In the genomic region with DNA sequence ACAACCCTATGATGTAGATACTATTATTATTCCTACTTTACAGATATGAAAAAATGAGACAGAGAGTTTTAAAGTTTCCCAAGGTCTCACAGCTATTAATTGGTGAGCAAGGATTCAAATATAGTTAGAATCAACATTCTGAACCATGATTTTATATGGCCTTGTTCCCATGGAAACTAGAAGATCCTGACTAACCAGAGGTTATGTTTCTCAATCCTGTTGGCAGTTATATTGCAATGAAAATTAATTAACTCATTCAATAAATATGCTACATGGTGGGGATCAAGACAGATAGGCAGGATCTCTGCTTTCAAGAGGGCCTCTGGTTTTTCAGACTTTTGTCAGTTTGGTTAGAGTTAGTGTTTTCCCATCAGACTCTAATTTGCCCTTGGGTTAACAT, we compare ENCODE assay signal across 26 cellular contexts. TPM values are rescaled to one million over a fixed set of nuclear protein-coding genes. Genes with fewer than 3 reads are reported as not detected.
A peak's percentile ranks its signal among the peaks of the same experiment; 100 is the strongest.
DNase-seq lines count a peak whose midpoint lies in the region; TF ChIP-seq lines count a peak whose summit lies in the region.
"Had no signal": no experiment of that assay in that cellular context is flagged by ENCODE, and none has a peak within 500 bp of the region (broad histone marks: within the 10 kb centered on the region; RNA-seq: fewer than 3 reads in every experiment).

No MANE protein-coding gene starts in this region.

- TF ChIP-seq CTCF in BJ (IDR thresholded peaks at IDR 0.05; ENCODE audit: insufficient read depth, low read depth, low read length) (no peak), LNCaP clone FGC (IDR thresholded peaks at IDR 0.05; ENCODE audit: control insufficient read depth, extremely low read depth, insufficient read depth) (no peak), esophagus muscularis mucosa (IDR thresholded peaks at IDR 0.05) (no peak)

- H3K79me1 ChIP-seq in mesenchymal stem cell (replicated peaks; ENCODE audit: low read length, poor library complexity, severe bottlenecking): no peaks in the 10 kb centered on the region

- no peak overlapping the region for H4K8ac ChIP-seq in mesenchymal stem cell (ENCODE audit: low read length)

- no peak overlapping the region for H3K4ac ChIP-seq in mesenchymal stem cell (ENCODE audit: low read depth in 1 of 2, low read length in 2 of 2)

- H2AFZ ChIP-seq in mesenchymal stem cell (ENCODE audit: low read depth, low read length): no peak overlapping the region
- H2AFZ ChIP-seq: hepatocyte had no signal

- no peaks in the 10 kb centered on the region for H3K9me3 ChIP-seq in esophagus muscularis mucosa
- no peaks in the 10 kb centered on the region for H3K9me3 ChIP-seq in mesenchymal stem cell (ENCODE audit: control insufficient read depth, low read length)
- H3K9me3 ChIP-seq: colonic mucosa, uterus had no signal

- H3K14ac ChIP-seq in mesenchymal stem cell (ENCODE audit: low read length in 2 of 2): no peak overlapping the region

- no peak overlapping the region for H2BK15ac ChIP-seq in mesenchymal stem cell (ENCODE audit: low read depth, poor library complexity, severe bottlenecking)

- H3K9ac ChIP-seq in mesenchymal stem cell (ENCODE audit: low read length): peak overlapping the region; percentile 73
- H3K9ac ChIP-seq: KMS-11 had no signal

- no peaks in the 10 kb centered on the region for H3K36me3 ChIP-seq in BJ (ENCODE audit: control insufficient read depth, insufficient read depth, low read length)
- no peaks in the 10 kb centered on the region for H3K36me3 ChIP-seq in esophagus muscularis mucosa
- H3K36me3 ChIP-seq in mesenchymal stem cell (ENCODE audit: control insufficient read depth in 1 of 2, insufficient read depth in 2 of 2, low read depth in 1 of 2, low read length in 2 of 2): no peaks in the 10 kb centered on the region
- H3K36me3 ChIP-seq: brain microvascular endothelial cell, colonic mucosa, uterus had no signal

- H2BK5ac ChIP-seq in mesenchymal stem cell (ENCODE audit: low read depth, low read length, poor library complexity, severe bottlenecking): no peak overlapping the region

- POLR2A ChIA-PET in BJ (lab: Charles Lee): interaction anchor here (0.6 kb wide), 1 partner anchor 8 kb away, joined by 4 read pairs; no protein-coding TSS in a partner anchor

- no peak overlapping the region for H2BK12ac ChIP-seq in mesenchymal stem cell (ENCODE audit: low read length in 2 of 2)

- peak; percentile 70 for DNase-seq in BJ (ENCODE audit: low read depth)
- DNase-seq in LNCaP clone FGC (ENCODE audit: low read depth): peak; percentile 11
- peak; percentile 3 for DNase-seq in esophagus muscularis mucosa (ENCODE audit: extremely low spot score)
- peak; percentile 12 for DNase-seq in mesenchymal stem cell
- no peak for DNase-seq in head of caudate nucleus
- DNase-seq in putamen (ENCODE audit: low spot score): no peak
- no peak for DNase-seq in NCI-H82 treated with DMSO at 0.1 percent for 48 hours (lab: John Stamatoyannopoulos, UW; ENCODE audit: unreplicated experiment)
- DNase-seq in activated CD8-positive, alpha-beta memory T cell treated with anti-CD3 and anti-CD28 coated beads, Interleukin-2, amount 50 U/mL, for 4 hours: no peak
- DNase-seq: activated CD4-positive, alpha-beta T cell treated with anti-CD3 and anti-CD28 coated beads for 4 hours; activated CD8-positive, alpha-beta memory T cell treated with anti-CD3 and anti-CD28 coated beads for 24 hours; activated gamma-delta T cell treated with Interleukin-2 at 50 U/mL for 16 hours; activated T-cell treated with anti-CD3 and anti-CD28 coated beads, Interleukin-2, amount 50 U/mL, for 24 hours; brain microvascular endothelial cell; CD8-positive, alpha-beta T cell; colonic mucosa; effector memory CD8-positive, alpha-beta T cell; naive thymus-derived CD4-positive, alpha-beta T cell; NCI-H1092 treated with DMSO at 0.1 percent for 48 hours; NCI-H1930; NCI-H526 treated with DMSO at 0.1 percent for 48 hours; occipital lobe; stimulated activated CD4-positive, alpha-beta T cell treated with anti-CD3 and anti-CD28 coated beads, Interleukin-4, amount 100 ng/mL, for 1 hour; stimulated activated naive B cell treated with anti-CD40 and anti-IgM and Interleukin-4, amounts not matched to agents 10 μg/mL and 1 μg/mL and 100 μg/mL, for 72 hours; uterus had no signal

- H4K91ac ChIP-seq in mesenchymal stem cell (ENCODE audit: low read length): no peak overlapping the region

- no peak overlapping the region for H3K23ac ChIP-seq in mesenchymal stem cell (ENCODE audit: low read length in 2 of 2)

- no peak for TF ChIP-seq POLR2A in esophagus muscularis mucosa (IDR thresholded peaks at IDR 0.05; ENCODE audit: low read depth)

- H3K4me1 ChIP-seq in esophagus muscularis mucosa (no peaks in the 10 kb centered on the region), mesenchymal stem cell (ENCODE audit: control insufficient read depth, insufficient read depth, low read depth, low read length) (no peaks in the 10 kb centered on the region)
- H3K4me1 ChIP-seq: colonic mucosa, uterus had no signal

- no peak overlapping the region for H2BK120ac ChIP-seq in mesenchymal stem cell (ENCODE audit: low read depth, low read length)

- H3K4me2 ChIP-seq in mesenchymal stem cell (ENCODE audit: low read length, poor library complexity, severe bottlenecking): no peak overlapping the region
- H3K4me2 ChIP-seq: hepatocyte, KMS-11 had no signal

- H3K27ac ChIP-seq in esophagus muscularis mucosa (replicated peaks in 1 of 4): no peak overlapping the region
- H3K27ac ChIP-seq in mesenchymal stem cell (ENCODE audit: low read length, poor library complexity, severe bottlenecking): no peak overlapping the region
- H3K27ac ChIP-seq: brain microvascular endothelial cell, colonic mucosa, hepatocyte, KMS-11, uterus had no signal

- CTCF ChIA-PET in BJ (lab: Yijun Ruan, JAX): interaction anchor here (0.9 kb wide), 1 partner anchor 8 kb away, joined by 3 read pairs; no protein-coding TSS in a partner anchor

- no peak overlapping the region for H3K18ac ChIP-seq in mesenchymal stem cell (ENCODE audit: low read depth in 1 of 2, low read length in 2 of 2)

- H3K27me3 ChIP-seq in BJ (ENCODE audit: control insufficient read depth, insufficient read depth, low read length) (no peaks in the 10 kb centered on the region), esophagus muscularis mucosa (no peaks in the 10 kb centered on the region), mesenchymal stem cell (ENCODE audit: control insufficient read depth in 1 of 2, insufficient read depth in 1 of 2, low read length in 2 of 2) (no peaks in the 10 kb centered on the region)
- H3K27me3 ChIP-seq: brain microvascular endothelial cell, colonic mucosa, hepatocyte, uterus had no signal

- TF ChIP-seq EP300 in esophagus muscularis mucosa (IDR thresholded peaks at IDR 0.05): no peak

- no peak overlapping the region for H2AK5ac ChIP-seq in mesenchymal stem cell (ENCODE audit: low read length, severe bottlenecking)

- intact Hi-C loops in esophagus muscularis mucosa (cut with DNase I) (no loop called here), head of caudate nucleus (cut with DNase I) (no loop called here)

- H3K4me3 ChIP-seq in BJ (ENCODE audit: low read depth, low read length) (no peak overlapping the region), LNCaP clone FGC (ENCODE audit: low read depth, low read length) (no peak overlapping the region), esophagus muscularis mucosa (no peak overlapping the region), mesenchymal stem cell (ENCODE audit: insufficient read depth in 1 of 2, low read depth in 1 of 2, low read length in 2 of 2) (no peak overlapping the region)
- H3K4me3 ChIP-seq: colonic mucosa, hepatocyte, uterus had no signal

RNA-seq across cellular contexts. Expression of a gene that starts 9.3 kb away (rescaled TPM):
- polyA plus RNA-seq in BJ (2011; rRNA removed): 14.7 and 23.0 TPM in 2 replicates
- 17.8 and 18.0 TPM in 2 replicates for polyA minus RNA-seq in BJ (2011; rRNA and poly(A)+ RNA removed)
- total RNA-seq in esophagus muscularis mucosa: 10 to 100 TPM; 12.8 to 22.2 (median 20.1) TPM
- 32.7 TPM for polyA plus RNA-seq in mesenchymal stem cell (2013, experiment 1 of 2)
- polyA plus RNA-seq in mesenchymal stem cell (2013, experiment 2 of 2): 31.2 TPM

Comparison
In these comparisons a context has a peak if more than half of its experiments do, and no peak if none do; other contexts are left out.
1. DNase-seq: peak in BJ (single experiment), LNCaP clone FGC (single experiment), esophagus muscularis mucosa (single experiment) and mesenchymal stem cell (single experiment); none in head of caudate nucleus (0 of 42), putamen (single experiment), NCI-H82 treated with DMSO at 0.1 percent for 48 hours (single experiment) and activated CD8-positive, alpha-beta memory T cell treated with anti-CD3 and anti-CD28 coated beads, Interleukin-2, amount 50 U/mL, for 4 hours (single experiment).